In genomic region chr7:129376076-129376777, GRCh38 we compare ENCODE assay signal across 8 cellular contexts. TPM values are rescaled to one million over a fixed set of nuclear protein-coding genes. Genes with fewer than 3 reads are reported as not detected.
A peak's percentile ranks its signal among the peaks of the same experiment; 100 is the strongest.
DNase-seq lines count a peak whose midpoint lies in the region; ATAC-seq and TF ChIP-seq lines count a peak whose summit lies in the region.

No MANE protein-coding gene starts in this region.

- no peaks in the 10 kb centered on the region for H3K27me3 ChIP-seq in adrenal gland

- TF ChIP-seq CTCF in RWPE1 (conservative IDR thresholded peaks at IDR 0.05; ENCODE audit: low read depth) (peak; percentile 52), adrenal gland (IDR thresholded peaks at IDR 0.05) (peak in 5 of 6 experiments; percentile 11 to 46 (median 23))

- DNase-seq in GM03348 (ENCODE audit: low spot score) (peak; percentile 47), HT-29 (ENCODE audit: low spot score) (peak; percentile 78), RWPE1 (ENCODE audit: low spot score) (peak; percentile 18), adrenal gland (peak in 2 of 7 donors; percentile 10 to 20), kidney tubule cell (ENCODE audit: low spot score) (peak; percentile 30), NCI-H345 treated with DMSO at 0.1 percent for 48 hours (lab: John Stamatoyannopoulos, UW; ENCODE audit: unreplicated experiment) (no peak)
- DNase-seq in stimulated activated CD8-positive, alpha-beta memory T cell treated with anti-CD3 and anti-CD28 coated beads, Interleukin-12 subunit alpha, Interleukin-12 subunit beta, amount 100 ng/mL, for 24 hours (ENCODE audit: extremely low read depth): peak; percentile 7

- H3K9me3 ChIP-seq in adrenal gland (replicated peaks in 1 of 3): no peaks in the 10 kb centered on the region

- H3K4me3 ChIP-seq in adrenal gland: no peak overlapping the region

- no peak for TF ChIP-seq POLR2A in adrenal gland (IDR thresholded peaks at IDR 0.05)

- CTCF ChIA-PET in RWPE1 (lab: Yijun Ruan, JAX): interaction anchor here (0.5 to 1.1 kb wide), 3 partner anchors 8 to 158 kb away, joined by 3 to 4 read pairs (median 4); no protein-coding TSS in a partner anchor

- POLR2A ChIA-PET in RWPE1 (lab: Yijun Ruan, JAX; ENCODE audit: low non-redundant PET): no interaction called here

- H3K27ac ChIP-seq in RWPE1 (no peak overlapping the region), adrenal gland (no peak overlapping the region)

- ATAC-seq in HG03571 (IDR thresholded peaks at IDR 0.05; ENCODE audit: unreplicated experiment): no peak

- WGBS in adrenal gland, 4 donors: 85 to 95% (median 91%) methylated on average over 6 of the region's 6 CpGs

- no peaks in the 10 kb centered on the region for H3K36me3 ChIP-seq in adrenal gland (replicated peaks in 1 of 2)

- peaks cover 9 to 13% of the 10 kb centered on the region in 2 donors for H3K4me1 ChIP-seq in adrenal gland (replicated peaks in 1 of 2)

- intact Hi-C loops in adrenal gland (cut with DNase I): no loop called here

RNA-seq across cellular contexts. Expression of gene STRIP2, which starts 58.0 kb away (rescaled TPM):
- 2.8 and 3.1 TPM in 2 replicates for total RNA-seq in HT-29 (2014; rRNA removed; shearing (Covaris generic))
- 10 to 100 TPM in 1 of 8 donors, 1 to 10 TPM in 6, under 1 TPM in 1; 0.67 to 10.1 (median 4.1) TPM for total RNA-seq in adrenal gland
- polyA plus RNA-seq in adrenal gland: 1 to 10 TPM; 1.0 to 2.7 (median 2.5) TPM
